28 cellular contexts compared by ENCODE assay signal in genomic region chr3:11009898-11010297, GRCh38. TPM values are rescaled to one million over a fixed set of nuclear protein-coding genes. Genes with fewer than 3 reads are reported as not detected.
"Had no signal": no experiment of that assay in that cellular context is flagged by ENCODE, and none has a peak within 500 bp of the region (broad histone marks: within the 10 kb centered on the region; RNA-seq: fewer than 3 reads in every experiment).

No MANE protein-coding gene starts in this region.

- H3K27ac Mint-ChIP-seq: activated naive CD8-positive, alpha-beta T cell; nephron progenitor cell; stimulated activated effector memory CD8-positive, alpha-beta T cell treated with anti-CD3 and anti-CD28 coated beads, Interleukin-12 subunit alpha, Interleukin-12 subunit beta, amount 100 ng/mL, for 72 hours; stimulated activated naive CD8-positive, alpha-beta T cell treated with anti-CD3 and anti-CD28 coated beads, Interleukin-15, Interleukin-2, amounts not matched to agents 100 ng/mL and 50 ng/mL, for 24 hours had no signal

- H3K4me3 Mint-ChIP-seq: activated naive CD8-positive, alpha-beta T cell; nephron progenitor cell; stimulated activated effector memory CD8-positive, alpha-beta T cell treated with anti-CD3 and anti-CD28 coated beads, Interleukin-12 subunit alpha, Interleukin-12 subunit beta, amount 100 ng/mL, for 72 hours; stimulated activated naive CD8-positive, alpha-beta T cell treated with anti-CD3 and anti-CD28 coated beads, Interleukin-15, Interleukin-2, amounts not matched to agents 100 ng/mL and 50 ng/mL, for 24 hours had no signal

- FAIRE-seq: endothelial cell of umbilical vein, pancreas, small intestine had no signal

- H3K36me3 Mint-ChIP-seq: activated naive CD8-positive, alpha-beta T cell; stimulated activated effector memory CD8-positive, alpha-beta T cell treated with anti-CD3 and anti-CD28 coated beads, Interleukin-12 subunit alpha, Interleukin-12 subunit beta, amount 100 ng/mL, for 72 hours had no signal

- H3K9me3 Mint-ChIP-seq: nephron progenitor cell; stimulated activated effector memory CD8-positive, alpha-beta T cell treated with anti-CD3 and anti-CD28 coated beads, Interleukin-12 subunit alpha, Interleukin-12 subunit beta, amount 100 ng/mL, for 72 hours; stimulated activated naive CD8-positive, alpha-beta T cell treated with anti-CD3 and anti-CD28 coated beads, Interleukin-15, Interleukin-2, amounts not matched to agents 100 ng/mL and 50 ng/mL, for 24 hours had no signal

- DNase-seq: activated CD4-positive, alpha-beta T cell treated with anti-CD3 and anti-CD28 coated beads for 4 hours; activated CD4-positive, alpha-beta T cell treated with anti-CD3 and anti-CD28 coated beads, Interleukin-2, amount 50 U/mL, for 4 hours; activated CD4-positive, CD25-positive, alpha-beta regulatory T cell; activated CD8-positive, alpha-beta memory T cell treated with anti-CD3 and anti-CD28 coated beads for 24 hours; activated effector memory CD4-positive, alpha-beta T cell treated with Interleukin-2 at 50 U/mL for 16 hours; activated naive CD4-positive, alpha-beta T cell treated with Interleukin-2 at 50 U/mL for 16 hours; body of pancreas; cortex of kidney; foreskin keratinocyte; heart left ventricle; left lung; mesendoderm; mucosa of descending colon; nephron progenitor cell; pancreas; psoas muscle; sigmoid colon; small intestine; stimulated activated CD4-positive, alpha-beta T cell treated with anti-CD3 and anti-CD28 coated beads, Interleukin-4, amount 100 ng/mL, for 24 hours had no signal

- ATAC-seq: body of pancreas; esophagus mucosa; foreskin keratinocyte; heart left ventricle; left lung; mucosa of descending colon; pancreas; psoas muscle; stimulated activated effector memory CD8-positive, alpha-beta T cell treated with anti-CD3 and anti-CD28 coated beads, Interleukin-12 subunit alpha, Interleukin-12 subunit beta, amount 100 ng/mL, for 72 hours had no signal

- H3K4me1 Mint-ChIP-seq: stimulated activated effector memory CD8-positive, alpha-beta T cell treated with anti-CD3 and anti-CD28 coated beads, Interleukin-12 subunit alpha, Interleukin-12 subunit beta, amount 100 ng/mL, for 72 hours had no signal

RNA-seq across cellular contexts. Expression of gene SLC6A1, which starts 17.4 kb away (rescaled TPM):
- total RNA-seq: cardiac muscle cell; endothelial cell of umbilical vein; foreskin keratinocyte; kidney epithelial cell; myocyte; T-helper 1 cell treated with Interleukin-12 subunit alpha and Interleukin-12 subunit beta and Interleukin-4 antibody, amounts not matched to agents 30 ng/mL and 1 ng/mL, for 36 hours had no signal
- polyA plus RNA-seq: cardiac muscle cell, endothelial cell of umbilical vein, foreskin keratinocyte had no signal
